8 cellular contexts compared by ENCODE assay signal in the genomic region with DNA sequence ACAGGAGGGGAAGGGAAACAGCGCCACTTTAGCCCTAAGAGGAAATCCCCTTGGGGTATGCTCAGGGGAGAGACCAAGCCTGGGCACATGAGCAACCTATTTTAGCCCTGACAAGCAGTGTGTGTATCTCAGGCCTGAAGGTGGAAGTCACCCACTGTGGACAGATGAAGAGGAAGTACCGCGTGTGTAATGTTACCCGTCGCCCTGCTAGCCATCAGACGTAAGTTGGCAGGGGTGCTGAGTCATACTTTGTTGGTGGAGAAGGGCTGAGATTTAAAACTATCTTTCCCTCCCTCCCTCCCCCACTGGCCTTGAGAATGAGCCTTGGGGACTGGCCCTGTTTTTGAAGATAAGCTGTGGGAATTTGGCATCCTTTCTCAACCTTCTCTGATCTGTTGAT. TPM values are rescaled to one million over a fixed set of nuclear protein-coding genes. Genes with fewer than 3 reads are reported as not detected.
A peak's percentile ranks its signal among the peaks of the same experiment; 100 is the strongest.
DNase-seq lines count a peak whose midpoint lies in the region; ATAC-seq and TF ChIP-seq lines count a peak whose summit lies in the region.

No MANE protein-coding gene starts in this region.

- peaks cover 14% of the 10 kb centered on the region for H3K4me1 Mint-ChIP-seq in memory B cell

- no peaks in the 10 kb centered on the region for H3K79me2 ChIP-seq in GM23248 (ENCODE audit: insufficient read depth)

- H3K4me3 ChIP-seq in GM06990 (replicated peaks; ENCODE audit: low read depth, low read length), result no peak overlapping the region
- H3K4me3 ChIP-seq in GM23248, result no peak overlapping the region

- no peaks in the 10 kb centered on the region for H3K9me3 ChIP-seq in GM23248 (ENCODE audit: low read depth)

- H2AFZ ChIP-seq in GM23248, result no peak overlapping the region

- 96 to 98% methylated on average over 6 of the region's 6 CpGs for WGBS in GM23248 (ENCODE audit: low coverage in 1 of 2, low lambda C conversion rate in 2 of 2, missing lambda C conversion rate in 2 of 2), 2 experiments

- in situ Hi-C loops in GM23248 (cut with MboI), result no loop called here

- no peak overlapping the region for H3K9ac ChIP-seq in GM23248

- H3K4me3 Mint-ChIP-seq in memory B cell, result no peak overlapping the region

- H3K9me2 ChIP-seq in GM23248 (ENCODE audit: insufficient read depth), result no peaks in the 10 kb centered on the region

- no peaks in the 10 kb centered on the region for H4K20me1 ChIP-seq in GM23248 (ENCODE audit: insufficient read depth)

- no peaks in the 10 kb centered on the region for H3K27me3 Mint-ChIP-seq in memory B cell

- H3K27ac ChIP-seq in GM23248, result no peak overlapping the region

- H3K9me3 Mint-ChIP-seq in memory B cell, result no peaks in the 10 kb centered on the region

- H3K4me1 ChIP-seq in GM23248 (ENCODE audit: insufficient read depth), result no peaks in the 10 kb centered on the region

- H3K36me3 Mint-ChIP-seq in memory B cell, result peaks cover 16% of the 10 kb centered on the region

- no peaks in the 10 kb centered on the region for H3F3A ChIP-seq in GM23248 (ENCODE audit: insufficient read depth)

- no peak overlapping the region for H3K4me2 ChIP-seq in GM23248 (ENCODE audit: unreplicated experiment)

- no peaks in the 10 kb centered on the region; the same call in none of the 2 replicates for H3K36me3 ChIP-seq in GM06990 (ENCODE audit: control insufficient read depth, insufficient read depth, low read length)
- peaks cover 7% of the 10 kb centered on the region; the same call in 1 of the 2 replicates for H3K36me3 ChIP-seq in GM23248 (ENCODE audit: low read depth)

- DNase-seq in GM06990 (ENCODE audit: extremely low read depth, insufficient read length) (peak; percentile 39), UCSD-AML1 (lab: John Stamatoyannopoulos, UW; ENCODE audit: unreplicated experiment) (peak; percentile 53), memory B cell (ENCODE audit: low spot score in 2 of 2) (peak; percentile 49 to 61), GM23248 (no peak), GM19240 (ENCODE audit: insufficient read length, low spot score) (no peak)
- DNase-seq in activated CD4-positive, alpha-beta T cell treated with anti-CD3 and anti-CD28 coated beads for 48 hours, result no peak

- H3K27ac Mint-ChIP-seq in memory B cell, result peak overlapping the region; percentile 97

- TF ChIP-seq CTCF in GM06990 (IDR thresholded peaks at IDR 0.05; ENCODE audit: insufficient read depth, low read length, poor library complexity, severe bottlenecking), result no peak

- ATAC-seq in HG03060 (IDR thresholded peaks at IDR 0.05; ENCODE audit: low read depth, unreplicated experiment) (peak; percentile 78), memory B cell (ENCODE audit: low read depth) (peak; percentile 100), HG02678 (IDR thresholded peaks at IDR 0.05; ENCODE audit: unreplicated experiment) (no peak)

- no peaks in the 10 kb centered on the region for H3K27me3 ChIP-seq in GM06990 (replicated peaks; ENCODE audit: control insufficient read depth, insufficient read depth, low read length)
- no peaks in the 10 kb centered on the region for H3K27me3 ChIP-seq in GM23248 (replicated peaks; ENCODE audit: insufficient read depth)

RNA-seq across cellular contexts. Expression of a gene that starts 11.2 kb away (rescaled TPM):
- 11.0 and 13.8 TPM in 2 replicates for total RNA-seq in GM23248 (2014; rRNA removed; shearing (Covaris generic))
- 5.5 and 6.1 TPM in 2 replicates for polyA plus RNA-seq in GM23248 (2016; fragmentation: Nextera tagmentation; extraction: Ambion mirVana)

RNA-seq across cellular contexts. Expression of a gene that starts 36.7 kb away (rescaled TPM):
- 7.9 and 26.7 TPM in 2 replicates for total RNA-seq in GM23248 (2014; rRNA removed; shearing (Covaris generic))
- polyA plus RNA-seq in GM23248 (2016; fragmentation: Nextera tagmentation; extraction: Ambion mirVana), result 14.2 and 14.8 TPM in 2 replicates

Comparison
In these comparisons a context has a peak if more than half of its experiments do, and no peak if none do; other contexts are left out.
1. DNase-seq: peak in GM06990 (single experiment), UCSD-AML1 (single experiment) and memory B cell (2 of 2); none in GM23248 (single experiment), GM19240 (single experiment) and activated CD4-positive, alpha-beta T cell treated with anti-CD3 and anti-CD28 coated beads for 48 hours (single experiment).